In genomic region chr2:152097291-152098032, GRCh38 we compare ENCODE assay signal across 8 cellular contexts. TPM values are rescaled to one million over a fixed set of nuclear protein-coding genes. Genes with fewer than 3 reads are reported as not detected.
A peak's percentile ranks its signal among the peaks of the same experiment; 100 is the strongest.
DNase-seq lines count a peak whose midpoint lies in the region; ATAC-seq and TF ChIP-seq lines count a peak whose summit lies in the region.

No MANE protein-coding gene starts in this region.

- peak; percentile 12 to 68 for ATAC-seq in upper lobe of left lung (ENCODE audit: low FRiP score in 2 of 2)
- no peak for ATAC-seq in HG03469 (IDR thresholded peaks at IDR 0.05; ENCODE audit: unreplicated experiment)
- no peak for ATAC-seq in HG03460 (IDR thresholded peaks at IDR 0.05; ENCODE audit: unreplicated experiment)

- H3K4me3 ChIP-seq in GM12864 (ENCODE audit: low read depth, low read length) (peak overlapping the region; percentile 71), choroid plexus epithelial cell (ENCODE audit: low read depth, low read length) (peak overlapping the region; percentile 54), upper lobe of left lung (peak overlapping the region; percentile 63 to 83 (median 74))

- peak overlapping the region; percentile 6 to 75 (median 28) for H3K27ac ChIP-seq in upper lobe of left lung

- no peak for TF ChIP-seq POLR2A in upper lobe of left lung (IDR thresholded peaks at IDR 0.05)

- TF ChIP-seq CTCF in GM12864 (IDR thresholded peaks at IDR 0.05; ENCODE audit: low read depth, low read length, missing control alignments) (no peak), choroid plexus epithelial cell (conservative IDR thresholded peaks at IDR 0.05; ENCODE audit: low read depth, low read length) (no peak), upper lobe of left lung (IDR thresholded peaks at IDR 0.05) (no peak)

- no peaks in the 10 kb centered on the region for H3K36me3 ChIP-seq in upper lobe of left lung

- no peak for DNase-seq in GM12864 (ENCODE audit: low read depth)
- peak; percentile 56 to 74 for DNase-seq in Kasumi-1 (lab: John Stamatoyannopoulos, UW)
- peak; percentile 28 for DNase-seq in choroid plexus epithelial cell (ENCODE audit: low read depth)
- DNase-seq in lung microvascular endothelial cell (ENCODE audit: low read depth in 2 of 2), result peak; percentile 0 to 16
- peak in 1 of 2 donors; percentile 46 for DNase-seq in upper lobe of left lung
- no peak for DNase-seq in mucosa of gallbladder (ENCODE audit: low spot score)

- no peak for TF ChIP-seq EP300 in upper lobe of left lung (IDR thresholded peaks at IDR 0.05)

- peaks cover 0 to 7% (median 2%) of the 10 kb centered on the region in 4 donors for H3K27me3 ChIP-seq in upper lobe of left lung

- H3K9me3 ChIP-seq in upper lobe of left lung, result no peaks in the 10 kb centered on the region

- 8 to 12% methylated on average over 21 to 22 of the region's 22 CpGs for WGBS in upper lobe of left lung, 2 donors

- H3K4me1 ChIP-seq in upper lobe of left lung, result peaks cover 13 to 29% (median 21%) of the 10 kb centered on the region in 4 donors

RNA-seq across cellular contexts. Expression of gene CACNB4, which starts 1.4 kb away (rescaled TPM):
- total RNA-seq in lung microvascular endothelial cell (under 0.01 and 0.22 TPM in 2 replicates), upper lobe of left lung (10 to 100 TPM in 3 of 6 donors, 1 to 10 TPM in 3; 7.7 to 21.0 (median 12.8) TPM), mucosa of gallbladder (1.8 TPM)

Comparison
In these comparisons a context has a peak if more than half of its experiments do, and no peak if none do; other contexts are left out.
1. DNase-seq: peak in Kasumi-1 (2 of 2), choroid plexus epithelial cell (single experiment) and lung microvascular endothelial cell (2 of 2); none in GM12864 (single experiment) and mucosa of gallbladder (single experiment).
2. ATAC-seq: peak in upper lobe of left lung (2 of 2); none in HG03469 (single experiment) and HG03460 (single experiment).
3. Peak in every context shown above with its lines, with median percentiles within 50 percentile points of each other: H3K4me3 ChIP-seq.